In the genomic region with DNA sequence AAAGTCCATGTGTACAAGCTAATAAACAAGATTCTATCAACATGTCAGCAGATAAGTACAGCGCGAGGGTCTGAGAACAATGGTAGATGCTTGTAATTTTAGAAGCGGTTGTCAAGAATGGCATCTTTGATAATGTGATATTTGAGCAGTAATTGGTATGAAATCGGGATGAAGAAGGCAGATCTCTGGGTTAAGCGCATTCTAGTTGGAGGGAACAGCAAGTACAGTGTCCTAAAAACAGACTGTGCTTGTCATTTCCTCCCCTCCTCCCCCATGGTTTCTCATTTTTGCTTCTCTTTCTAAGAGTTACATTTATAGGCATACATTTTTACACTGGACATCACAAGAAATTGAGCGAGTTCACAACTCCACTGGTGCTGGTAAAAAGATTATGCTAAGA, we compare ENCODE assay signal across 9 cellular contexts. TPM values are rescaled to one million over a fixed set of nuclear protein-coding genes. Genes with fewer than 3 reads are reported as not detected.
DNase-seq lines count a peak whose midpoint lies in the region; ATAC-seq and TF ChIP-seq lines count a peak whose summit lies in the region.
"Had no signal": no experiment of that assay in that cellular context is flagged by ENCODE, and none has a peak within 500 bp of the region (broad histone marks: within the 10 kb centered on the region; RNA-seq: fewer than 3 reads in every experiment).

No MANE protein-coding gene starts in this region.

- no peak for ATAC-seq in stimulated activated naive CD8-positive, alpha-beta T cell treated with anti-CD3 and anti-CD28 coated beads, Interleukin-15, Interleukin-2, amounts not matched to agents 100 U/mL and 50 U/mL, for 24 hours
- ATAC-seq in natural killer cell (peak in 1 of 3 donors; percentile 48), GM19452 (IDR thresholded peaks at IDR 0.05; ENCODE audit: unreplicated experiment) (no peak)

- H3K36me3 Mint-ChIP-seq in stimulated activated naive CD8-positive, alpha-beta T cell treated with anti-CD3 and anti-CD28 coated beads, Interleukin-15, Interleukin-2, amounts not matched to agents 100 ng/mL and 50 ng/mL, for 24 hours (ENCODE audit: low read depth): peaks cover 71% of the 10 kb centered on the region
- no peaks in the 10 kb centered on the region for H3K36me3 Mint-ChIP-seq in natural killer cell

- no peaks in the 10 kb centered on the region for H3K9me3 Mint-ChIP-seq in stimulated activated naive CD8-positive, alpha-beta T cell treated with anti-CD3 and anti-CD28 coated beads, Interleukin-15, Interleukin-2, amounts not matched to agents 100 ng/mL and 50 ng/mL, for 24 hours
- no peaks in the 10 kb centered on the region for H3K9me3 Mint-ChIP-seq in natural killer cell

- H3K4me1 Mint-ChIP-seq in stimulated activated naive CD8-positive, alpha-beta T cell treated with anti-CD3 and anti-CD28 coated beads, Interleukin-15, Interleukin-2, amounts not matched to agents 100 ng/mL and 50 ng/mL, for 24 hours (ENCODE audit: low read depth): peaks cover 100% of the 10 kb centered on the region
- peaks cover 70 to 74% of the 10 kb centered on the region in 2 donors for H3K4me1 Mint-ChIP-seq in natural killer cell

- peak overlapping the region; percentile 98 for H3K27ac Mint-ChIP-seq in stimulated activated naive CD8-positive, alpha-beta T cell treated with anti-CD3 and anti-CD28 coated beads, Interleukin-15, Interleukin-2, amounts not matched to agents 100 ng/mL and 50 ng/mL, for 24 hours
- H3K27ac Mint-ChIP-seq in natural killer cell: peak overlapping the region; percentile 84 to 98

- TF ChIP-seq CTCF in coronary artery (IDR thresholded peaks at IDR 0.05) (no peak), natural killer cell (IDR thresholded peaks at IDR 0.05) (no peak)

- DNase-seq in stimulated activated naive CD8-positive, alpha-beta T cell treated with anti-CD3 and anti-CD28 coated beads, Interleukin-15, Interleukin-2, amounts not matched to agents 100 U/mL and 50 U/mL, for 24 hours: no peak
- DNase-seq in coronary artery (ENCODE audit: low spot score) (no peak), natural killer cell (no peak), AG08395 (ENCODE audit: low spot score) (no peak), NCI-H446 treated with DMSO at 0.1 percent for 48 hours (lab: John Stamatoyannopoulos, UW) (no peak)
- no peak for DNase-seq in stimulated activated CD8-positive, alpha-beta memory T cell treated with anti-CD3 and anti-CD28 coated beads, Interleukin-4, amount 100 ng/mL, for 48 hours
- DNase-seq: NCI-H1048 had no signal

- peak overlapping the region; percentile 59 for H3K4me3 Mint-ChIP-seq in stimulated activated naive CD8-positive, alpha-beta T cell treated with anti-CD3 and anti-CD28 coated beads, Interleukin-15, Interleukin-2, amounts not matched to agents 100 ng/mL and 50 ng/mL, for 24 hours
- H3K4me3 Mint-ChIP-seq in natural killer cell: peak overlapping the region; percentile 80

- intact Hi-C loops in natural killer cell (cut with micrococcal nuclease): loop anchor here (1.0 to 5.0 kb wide), 3 partner anchors 9 to 903 kb away; a partner anchor contains a TSS

- no peaks in the 10 kb centered on the region for H3K27me3 Mint-ChIP-seq in stimulated activated naive CD8-positive, alpha-beta T cell treated with anti-CD3 and anti-CD28 coated beads, Interleukin-15, Interleukin-2, amounts not matched to agents 100 ng/mL and 50 ng/mL, for 24 hours
- H3K27me3 Mint-ChIP-seq in natural killer cell (ENCODE audit: low read depth in 2 of 2): no peaks in the 10 kb centered on the region

- peak overlapping the region; percentile 25 for H3K4me3 ChIP-seq in coronary artery

- peak overlapping the region; percentile 38 to 81 for H3K27ac ChIP-seq in coronary artery

RNA-seq across cellular contexts. Expression of a gene that starts 23.3 kb away (rescaled TPM):
- total RNA-seq in natural killer cell: 100 to 1,000 TPM in 1 of 3 donors, 10 to 100 TPM in 2; 70.4 to 113 (median 99.3) TPM
